ENCODE assay signal across 19 cellular contexts in the genomic region with DNA sequence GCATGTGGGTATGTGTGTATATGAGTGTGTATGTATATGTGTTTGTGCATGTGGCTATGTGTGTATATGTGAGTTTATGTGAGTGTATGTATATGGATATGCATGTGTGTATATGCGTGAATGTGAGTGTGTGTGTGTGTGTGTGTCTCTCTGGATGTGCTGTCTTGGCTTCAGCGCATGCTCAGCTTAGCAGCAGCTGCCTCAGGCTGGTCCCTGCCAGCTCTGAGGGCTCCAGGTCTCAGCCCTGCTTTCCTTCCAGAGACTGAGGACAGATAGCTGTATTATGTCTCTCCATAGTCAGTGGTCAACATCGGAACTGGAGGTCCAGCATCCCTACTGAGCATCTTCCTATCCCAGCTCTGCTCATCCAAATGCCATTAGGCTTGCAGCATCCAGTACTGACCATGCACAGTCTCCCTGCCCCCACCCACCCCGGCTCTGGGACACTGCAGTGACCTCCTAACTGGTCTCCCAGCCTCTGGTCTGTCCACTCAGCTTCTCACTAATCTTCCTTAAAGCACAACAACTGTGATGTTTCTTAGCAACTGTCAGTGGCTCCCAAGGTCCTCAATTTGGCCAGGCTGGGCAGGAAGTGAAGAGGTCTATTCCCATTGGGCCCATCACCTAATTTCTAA.
"Had no signal": no experiment of that assay in that cellular context is flagged by ENCODE, and none has a peak within 500 bp of the region (broad histone marks: within the 10 kb centered on the region; RNA-seq: fewer than 3 reads in every experiment).

No MANE protein-coding gene starts in this region.

- H3K9me3 Mint-ChIP-seq: activated T-cell treated with anti-CD3 and anti-CD28 coated beads, Interleukin-2, amount 50 U/mL, for 4 hours had no signal

- H3K27me3 ChIP-seq: right lobe of liver, tibial nerve, uterus had no signal

- H3K36me3 Mint-ChIP-seq: activated naive CD8-positive, alpha-beta T cell; natural killer cell treated with Interleukin-12 subunit alpha and Interleukin-12 subunit beta and Interleukin-15 and Interleukin-18, amount 100 ng/mL, for 72 hours had no signal

- H2AFZ ChIP-seq: hepatocyte had no signal

- H3K4me1 Mint-ChIP-seq: activated B cell treated with CpG ODN at 0.5 μM for 24 hours had no signal

- H3K9me3 ChIP-seq: prostate gland, right lobe of liver, tibial nerve, uterus had no signal

- ATAC-seq: activated CD8-positive, alpha-beta T cell treated with anti-CD3 and anti-CD28 coated beads for 36 hours; activated T-cell treated with anti-CD3 and anti-CD28 coated beads, Interleukin-2, amount 50 U/mL, for 4 hours; natural killer cell treated with Interleukin-12 subunit alpha and Interleukin-12 subunit beta and Interleukin-15 and Interleukin-18, amount 100 ng/mL, for 72 hours; right lobe of liver had no signal

- H3K4me2 ChIP-seq: hepatocyte had no signal

- H3K4me3 ChIP-seq: hepatocyte, prostate gland, right lobe of liver, tibial nerve, uterus had no signal

- H3K27ac ChIP-seq: hepatocyte, prostate gland, right lobe of liver, uterus had no signal

- H3K36me3 ChIP-seq: prostate gland, right lobe of liver, tibial nerve, uterus had no signal

- H3K4me1 ChIP-seq: prostate gland, right lobe of liver, tibial nerve, uterus had no signal

- DNase-seq: activated B cell treated with CpG ODN at 0.5 μM for 24 hours; activated CD4-positive, alpha-beta T cell treated with anti-CD3 and anti-CD28 coated beads for 48 hours; activated CD8-positive, alpha-beta T cell treated with anti-CD3 and anti-CD28 coated beads for 36 hours; activated effector memory CD4-positive, alpha-beta T cell treated with anti-CD3 and anti-CD28 coated beads, Interleukin-2, amount 50 U/mL, for 16 hours; activated T-cell treated with anti-CD3 and anti-CD28 coated beads, Interleukin-2, amount 50 U/mL, for 4 hours; dermis blood vessel endothelial cell; erythroblast; islet precursor cell; mesendoderm; occipital lobe; stimulated activated CD4-positive, alpha-beta T cell treated with anti-CD3 and anti-CD28 coated beads, Interleukin-1b, Interleukin-23, amount 100 ng/mL, for 48 hours; T-helper 2 cell had no signal

- H3K4me3 Mint-ChIP-seq: activated B cell treated with CpG ODN at 0.5 μM for 24 hours; activated CD8-positive, alpha-beta T cell treated with anti-CD3 and anti-CD28 coated beads for 36 hours; activated naive CD8-positive, alpha-beta T cell; activated T-cell treated with anti-CD3 and anti-CD28 coated beads, Interleukin-2, amount 50 U/mL, for 4 hours; natural killer cell treated with Interleukin-12 subunit alpha and Interleukin-12 subunit beta and Interleukin-15 and Interleukin-18, amount 100 ng/mL, for 72 hours had no signal

- H3K27ac Mint-ChIP-seq: activated B cell treated with CpG ODN at 0.5 μM for 24 hours; activated CD8-positive, alpha-beta T cell treated with anti-CD3 and anti-CD28 coated beads for 36 hours; activated naive CD8-positive, alpha-beta T cell; natural killer cell treated with Interleukin-12 subunit alpha and Interleukin-12 subunit beta and Interleukin-15 and Interleukin-18, amount 100 ng/mL, for 72 hours had no signal
